In genomic region chr3:8500966-8501365, GRCh38 we compare ENCODE assay signal across 9 cellular contexts. TPM values are rescaled to one million over a fixed set of nuclear protein-coding genes. Genes with fewer than 3 reads are reported as not detected.
DNase-seq lines count a peak whose midpoint lies in the region; ATAC-seq and TF ChIP-seq lines count a peak whose summit lies in the region.
"Had no signal": no experiment of that assay in that cellular context is flagged by ENCODE, and none has a peak within 500 bp of the region (broad histone marks: within the 10 kb centered on the region; RNA-seq: fewer than 3 reads in every experiment).

No MANE protein-coding gene starts in this region.

- no peaks in the 10 kb centered on the region for H3K79me1 ChIP-seq in H9 (ENCODE audit: insufficient read depth, low read depth, low read length, poor library complexity, severe bottlenecking)

- peaks cover 15% of the 10 kb centered on the region for H3K4me1 ChIP-seq in H9 (ENCODE audit: insufficient read depth, low read length)
- H3K4me1 ChIP-seq in skeletal muscle tissue (ENCODE audit: control insufficient read depth in 3 of 3, insufficient read depth in 3 of 3, low read length in 3 of 3): peaks cover 22 to 56% (median 39%) of the 10 kb centered on the region in 3 donors

- H3K79me2 ChIP-seq in H9 (ENCODE audit: insufficient read depth, low read length): no peaks in the 10 kb centered on the region

- no peak overlapping the region for H4K8ac ChIP-seq in H9 (replicated peaks; ENCODE audit: insufficient read length, low read depth, low read length)

- H3T11ph ChIP-seq in H9 (ENCODE audit: low read length): no peak overlapping the region

- H3K4me2 ChIP-seq in H9 (ENCODE audit: insufficient read depth, insufficient read length, low read length): peak overlapping the region; percentile 36

- H3K36me3 Mint-ChIP-seq in H9 (ENCODE audit: insufficient read depth in 1 of 3, low read depth in 3 of 3): peaks cover 5 to 20% (median 7%) of the 10 kb centered on the region in 3 experiments; a peak in 6 of 7 replicates
- peaks cover 0 to 4% of the 10 kb centered on the region in 2 donors for H3K36me3 Mint-ChIP-seq in activated naive CD4-positive, alpha-beta T cell treated with anti-CD3 and anti-CD28 coated beads, Interleukin-2, amount 50 U/mL, for 72 hours

- H4K5ac ChIP-seq in H9 (ENCODE audit: insufficient read length, low read depth, low read length): no peak overlapping the region

- no peak overlapping the region for H2BK5ac ChIP-seq in H9 (ENCODE audit: insufficient read length, low read length)

- no peak overlapping the region for H2AK5ac ChIP-seq in H9 (ENCODE audit: insufficient read length, low read length)

- H2BK15ac ChIP-seq in H9 (ENCODE audit: low read depth, low read length): no peak overlapping the region

- H3K56ac ChIP-seq in H9 (ENCODE audit: insufficient read length, low read depth, low read length): no peak overlapping the region

- no peaks in the 10 kb centered on the region for H3K23me2 ChIP-seq in H9 (ENCODE audit: insufficient read length, low read depth, low read length, poor library complexity, severe bottlenecking)

- H4K91ac ChIP-seq in H9 (ENCODE audit: insufficient read length, low read depth, low read length): no peak overlapping the region

- no peak overlapping the region for H2BK120ac ChIP-seq in H9 (ENCODE audit: low read depth, low read length, poor library complexity, severe bottlenecking)

- H3K9me3 ChIP-seq in H9 (ENCODE audit: control insufficient read depth, low read depth, low read length) (no peaks in the 10 kb centered on the region), skeletal muscle tissue (ENCODE audit: control insufficient read depth in 3 of 3, low read length in 3 of 3) (no peaks in the 10 kb centered on the region)

- peak overlapping the region; percentile 18 for H3K4me3 ChIP-seq in iPS-11a (ENCODE audit: low read depth, low read length)
- peak overlapping the region; percentile 70 to 81 (median 74) for H3K4me3 ChIP-seq in skeletal muscle tissue (ENCODE audit: low read length in 3 of 3)
- H3K4me3 ChIP-seq: SK-N-MC had no signal

- peaks cover 0 to 2% of the 10 kb centered on the region in 2 experiments; a peak in 2 of 5 replicates for H3K9me3 Mint-ChIP-seq in H9
- no peaks in the 10 kb centered on the region for H3K9me3 Mint-ChIP-seq in activated naive CD4-positive, alpha-beta T cell treated with anti-CD3 and anti-CD28 coated beads, Interleukin-2, amount 50 U/mL, for 72 hours

- peak overlapping the region; percentile 35 for H3K9ac ChIP-seq in H9 (ENCODE audit: extremely low read depth, insufficient read length, low read length)
- peak overlapping the region; percentile 74 to 85 (median 82) for H3K9ac ChIP-seq in skeletal muscle tissue (ENCODE audit: low read depth in 1 of 3, low read length in 3 of 3)

- no peak for TF ChIP-seq CTCF in H9 (conservative IDR thresholded peaks at IDR 0.05)

- peak overlapping the region; percentile 73 to 79 for H3K4me3 Mint-ChIP-seq in H9

- no peaks in the 10 kb centered on the region for H4K20me1 ChIP-seq in H9 (ENCODE audit: control insufficient read depth, insufficient read depth, insufficient read length)

- H3K27me3 Mint-ChIP-seq in H9 (ENCODE audit: low read depth): no peaks in the 10 kb centered on the region

- no CpG with 5 or more reads among the region's 10 CpGs for WGBS in H9 (ENCODE audit: extremely low coverage, insufficient read length, low lambda C conversion rate)

- DNase-seq in H9: no peak
- no peak for DNase-seq in activated naive CD4-positive, alpha-beta T cell treated with anti-CD3 and anti-CD28 coated beads, Interleukin-2, amount 50 U/mL, for 72 hours (ENCODE audit: low spot score in 2 of 2)
- no peak for DNase-seq in KBM-7
- no peak for DNase-seq in MV-4-11 (lab: John Stamatoyannopoulos, UW)
- no peak for DNase-seq in ureter (ENCODE audit: low spot score)
- no peak for DNase-seq in NCI-H1105 treated with DMSO at 0.1 percent for 48 hours (lab: John Stamatoyannopoulos, UW)

- H3K4ac ChIP-seq in H9 (ENCODE audit: low read depth, low read length): no peak overlapping the region

- H3K27me3 ChIP-seq in H9 (ENCODE audit: insufficient read depth, low read length) (no peaks in the 10 kb centered on the region), skeletal muscle tissue (ENCODE audit: control insufficient read depth in 3 of 3, insufficient read depth in 3 of 3, low read length in 3 of 3) (no peaks in the 10 kb centered on the region)

- H3K14ac ChIP-seq in H9 (ENCODE audit: insufficient read depth, low read length): peak overlapping the region; percentile 77; the same call in 1 of the 2 replicates

- peaks cover 2 to 18% (median 5%) of the 10 kb centered on the region in 3 donors for H3K36me3 ChIP-seq in skeletal muscle tissue (ENCODE audit: control insufficient read depth in 3 of 3, insufficient read depth in 3 of 3, low read length in 3 of 3)

- peak overlapping the region; percentile 95 to 100 (median 98) for H3K27ac Mint-ChIP-seq in H9
- peak overlapping the region; percentile 44 to 69 for H3K27ac Mint-ChIP-seq in activated naive CD4-positive, alpha-beta T cell treated with anti-CD3 and anti-CD28 coated beads, Interleukin-2, amount 50 U/mL, for 72 hours

- H3K18ac ChIP-seq in H9 (ENCODE audit: insufficient read length, low read depth, low read length): peak overlapping the region; percentile 68

- H3K27ac ChIP-seq in H9 (ENCODE audit: insufficient read length, low read depth, low read length) (no peak overlapping the region), skeletal muscle tissue (ENCODE audit: low read depth, low read length) (peak overlapping the region; percentile 95)
- H3K27ac ChIP-seq: SK-N-MC had no signal

- H2AFZ ChIP-seq in H9 (ENCODE audit: low read length): no peak overlapping the region

- in situ Hi-C loops in KBM-7 (cut with MboI; ENCODE audit: low pct_unique_long_range_greater_than_20kb, low sequenced_read_pairs): no loop called here

- H2BK12ac ChIP-seq in H9 (ENCODE audit: insufficient read length, low read depth, low read length): no peak overlapping the region

- no peak overlapping the region for H3K23ac ChIP-seq in H9 (ENCODE audit: insufficient read length, low read depth, low read length)

- H3K4me1 Mint-ChIP-seq in H9: peaks cover 66 to 69% of the 10 kb centered on the region in 2 experiments

- no peak for ATAC-seq in activated naive CD4-positive, alpha-beta T cell treated with anti-CD3 and anti-CD28 coated beads, Interleukin-2, amount 50 U/mL, for 72 hours

- H2BK20ac ChIP-seq in H9 (ENCODE audit: low read depth, low read length, poor library complexity, severe bottlenecking): no peak overlapping the region

RNA-seq across cellular contexts. Expression of gene LMCD1, which starts 0.7 kb away (rescaled TPM):
- 19.2 and 22.1 TPM in 2 replicates for total RNA-seq in H9 (2021)
- 1 to 10 TPM; 1.3 to 2.5 TPM for total RNA-seq in activated naive CD4-positive, alpha-beta T cell treated with anti-CD3 and anti-CD28 coated beads, Interleukin-2, amount 50 U/mL, for 72 hours
- total RNA-seq in skeletal muscle tissue: 35.0 TPM
- total RNA-seq in ureter: 43.3 TPM
